1 cellular context compared by ENCODE assay signal in the genomic region with DNA sequence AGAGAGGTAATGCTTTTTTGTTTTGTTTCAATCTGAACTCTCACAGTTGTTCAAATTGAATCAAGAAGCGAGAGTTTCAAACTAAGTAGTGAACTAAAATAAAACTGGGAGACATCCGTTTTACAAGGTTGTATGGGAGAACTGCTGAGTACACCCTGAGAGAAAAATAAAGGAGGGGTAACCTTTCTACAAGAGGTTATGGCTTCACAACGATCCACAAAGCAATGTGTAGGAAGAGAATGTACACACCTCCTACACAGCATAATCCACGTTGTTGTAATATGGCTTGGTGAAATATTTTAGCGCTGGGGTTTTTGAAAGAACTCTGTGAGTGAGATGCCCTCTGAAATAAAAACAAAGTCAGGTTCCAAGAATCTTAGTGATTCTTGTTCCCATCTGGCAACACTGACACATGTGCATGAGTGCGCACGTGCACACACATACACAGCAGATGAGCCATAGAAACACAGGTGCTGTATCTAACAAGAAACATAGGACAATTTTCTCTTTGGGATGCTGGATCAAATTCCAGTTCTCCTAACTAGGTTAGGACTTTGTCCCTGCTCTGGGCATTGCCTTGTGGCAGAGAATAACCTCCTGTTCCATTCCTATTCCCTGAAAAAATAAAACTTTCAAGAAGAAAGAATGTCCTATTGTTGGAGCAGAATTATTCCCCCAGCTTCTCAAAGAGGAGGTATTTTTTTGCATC.
TF ChIP-seq lines count a peak whose summit lies in the region.

No MANE protein-coding gene starts in this region.

TF ChIP-seq in GM12878, 131 proteins besides CTCF, POLR2A, EP300 and RAD21 (continued from another document):
- TF ChIP-seq, protein P1, sequence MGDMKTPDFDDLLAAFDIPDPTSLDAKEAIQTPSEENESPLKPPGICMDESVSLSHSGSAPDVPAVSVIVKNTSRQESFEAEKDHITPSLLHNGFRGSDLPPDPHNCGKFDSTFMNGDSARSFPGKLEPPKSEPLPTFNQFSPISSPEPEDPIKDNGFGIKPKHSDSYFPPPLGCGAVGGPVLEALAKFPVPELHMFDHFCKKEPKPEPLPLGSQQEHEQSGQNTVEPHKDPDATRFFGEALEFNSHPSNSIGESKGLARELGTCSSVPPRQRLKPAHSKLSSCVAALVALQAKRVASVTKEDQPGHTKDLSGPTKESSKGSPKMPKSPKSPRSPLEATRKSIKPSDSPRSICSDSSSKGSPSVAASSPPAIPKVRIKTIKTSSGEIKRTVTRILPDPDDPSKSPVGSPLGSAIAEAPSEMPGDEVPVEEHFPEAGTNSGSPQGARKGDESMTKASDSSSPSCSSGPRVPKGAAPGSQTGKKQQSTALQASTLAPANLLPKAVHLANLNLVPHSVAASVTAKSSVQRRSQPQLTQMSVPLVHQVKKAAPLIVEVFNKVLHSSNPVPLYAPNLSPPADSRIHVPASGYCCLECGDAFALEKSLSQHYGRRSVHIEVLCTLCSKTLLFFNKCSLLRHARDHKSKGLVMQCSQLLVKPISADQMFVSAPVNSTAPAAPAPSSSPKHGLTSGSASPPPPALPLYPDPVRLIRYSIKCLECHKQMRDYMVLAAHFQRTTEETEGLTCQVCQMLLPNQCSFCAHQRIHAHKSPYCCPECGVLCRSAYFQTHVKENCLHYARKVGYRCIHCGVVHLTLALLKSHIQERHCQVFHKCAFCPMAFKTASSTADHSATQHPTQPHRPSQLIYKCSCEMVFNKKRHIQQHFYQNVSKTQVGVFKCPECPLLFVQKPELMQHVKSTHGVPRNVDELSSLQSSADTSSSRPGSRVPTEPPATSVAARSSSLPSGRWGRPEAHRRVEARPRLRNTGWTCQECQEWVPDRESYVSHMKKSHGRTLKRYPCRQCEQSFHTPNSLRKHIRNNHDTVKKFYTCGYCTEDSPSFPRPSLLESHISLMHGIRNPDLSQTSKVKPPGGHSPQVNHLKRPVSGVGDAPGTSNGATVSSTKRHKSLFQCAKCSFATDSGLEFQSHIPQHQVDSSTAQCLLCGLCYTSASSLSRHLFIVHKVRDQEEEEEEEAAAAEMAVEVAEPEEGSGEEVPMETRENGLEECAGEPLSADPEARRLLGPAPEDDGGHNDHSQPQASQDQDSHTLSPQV (IDR thresholded peaks at IDR 0.05) = no peak
- TF ChIP-seq RFX5 (IDR thresholded peaks at IDR 0.05; ENCODE audit: low read depth, low read length) (no peak), BCL3 (IDR thresholded peaks at IDR 0.05; ENCODE audit: borderline replicate concordance, insufficient read depth, low read depth, low read length, poor library complexity, severe bottlenecking) (no peak), BMI1 (IDR thresholded peaks at IDR 0.05; ENCODE audit: borderline replicate concordance) (no peak), ZNF217 (IDR thresholded peaks at IDR 0.05) (no peak), NR2F1 (conservative IDR thresholded peaks at IDR 0.05) (peak; percentile 44; the same call in 1 of the 2 replicates), LARP7 (IDR thresholded peaks at IDR 0.05) (no peak)
